ENCODE assay signal across 27 cellular contexts in genomic region chr4:94925764-94926347, GRCh38.
"Had no signal": no experiment of that assay in that cellular context is flagged by ENCODE, and none has a peak within 500 bp of the region (broad histone marks: within the 10 kb centered on the region; RNA-seq: fewer than 3 reads in every experiment).

No MANE protein-coding gene starts in this region.

- H3K4me1 ChIP-seq: heart left ventricle, prostate gland, right atrium auricular region, thyroid gland, vagina had no signal

- H3K79me2 ChIP-seq: hepatocyte had no signal

- H3K4me3 ChIP-seq: esophagus muscularis mucosa, gastroesophageal sphincter, heart left ventricle, hepatocyte, lung, prostate gland, right atrium auricular region, sigmoid colon, stomach, thyroid gland, vagina had no signal

- FAIRE-seq: colon, endothelial cell of umbilical vein had no signal

- ATAC-seq: foreskin keratinocyte; gastroesophageal sphincter; heart left ventricle; left colon; left ventricle myocardium superior; naive thymus-derived CD4-positive, alpha-beta T cell; stimulated activated effector memory CD8-positive, alpha-beta T cell treated with anti-CD3 and anti-CD28 coated beads, Interleukin-12 subunit alpha, Interleukin-12 subunit beta, amount 100 ng/mL, for 72 hours had no signal

- H3K27ac ChIP-seq: esophagus muscularis mucosa, foreskin keratinocyte, gastroesophageal sphincter, heart left ventricle, hepatocyte, prostate gland, right atrium auricular region, sigmoid colon, stomach, thyroid gland, vagina had no signal

- H3K27me3 ChIP-seq: esophagus muscularis mucosa, foreskin keratinocyte, gastroesophageal sphincter, heart left ventricle, hepatocyte, right atrium auricular region, sigmoid colon, stomach, thyroid gland, vagina had no signal

- H3K4me2 ChIP-seq: hepatocyte had no signal

- H3K36me3 ChIP-seq: esophagus muscularis mucosa, gastroesophageal sphincter, heart left ventricle, prostate gland, right atrium auricular region, sigmoid colon, stomach, thyroid gland, vagina had no signal

- H2AFZ ChIP-seq: hepatocyte had no signal

- H3K9me3 ChIP-seq: esophagus muscularis mucosa, heart left ventricle, prostate gland, right atrium auricular region, sigmoid colon, stomach, thyroid gland, vagina had no signal

- DNase-seq: effector memory CD4-positive, alpha-beta T cell; foreskin keratinocyte; heart left ventricle; immature natural killer cell; islet precursor cell; kidney glomerular epithelial cell; left colon; left ventricle myocardium superior; midbrain; naive thymus-derived CD4-positive, alpha-beta T cell; nucleus accumbens; sigmoid colon; stimulated activated CD4-positive, alpha-beta T cell treated with anti-CD3 and anti-CD28 coated beads, Interleukin-2, amount 100 ng/mL, for 24 hours; stimulated activated CD4-positive, alpha-beta T cell treated with anti-CD3 and anti-CD28 coated beads, Interleukin-4, amount 100 ng/mL, for 24 hours; stimulated activated naive CD4-positive, alpha-beta T cell treated with Interleukin-2 at 50 U/mL for 16 hours; stomach; thyroid gland had no signal
